Comparison of ENCODE assay signal across 22 cellular contexts in the genomic region with DNA sequence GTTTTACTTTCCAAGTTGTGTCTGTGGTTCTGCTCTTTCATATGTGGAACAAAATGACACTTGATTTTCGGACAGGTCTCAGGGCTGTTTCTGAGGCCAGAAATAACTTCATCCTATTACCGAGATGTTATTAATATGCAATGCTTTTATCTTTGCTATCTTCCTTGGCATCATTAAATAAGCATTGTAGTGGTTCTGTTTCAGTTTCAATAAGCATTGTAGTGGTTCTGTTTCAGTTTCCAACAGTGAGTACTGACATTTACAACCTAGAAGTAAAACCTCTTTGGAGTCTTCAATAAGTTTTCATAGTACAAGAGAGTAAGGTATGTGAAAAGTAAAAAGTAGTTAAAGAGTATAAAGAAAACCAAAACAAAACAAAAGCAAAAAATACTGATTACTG.
DNase-seq lines count a peak whose midpoint lies in the region; ATAC-seq, FAIRE-seq and TF ChIP-seq lines count a peak whose summit lies in the region.
"Had no signal": no experiment of that assay in that cellular context is flagged by ENCODE, and none has a peak within 500 bp of the region (broad histone marks: within the 10 kb centered on the region; RNA-seq: fewer than 3 reads in every experiment).

No MANE protein-coding gene starts in this region.

- 74% methylated on average over 2 of the region's 2 CpGs for WGBS in GM12878 (ENCODE audit: insufficient coverage, insufficient replicate concordance, low lambda C conversion rate, missing lambda C conversion rate)

- no TSS peak for BruUV-seq in GM12878 (replicated peaks; lab: Mats Ljungman, UMichigan)

- H3K36me3 Mint-ChIP-seq in CD14-positive monocyte: no peaks in the 10 kb centered on the region
- no peaks in the 10 kb centered on the region for H3K36me3 Mint-ChIP-seq in activated T-helper 2 cell treated with anti-CD3 and anti-CD28 coated beads, Interferon-gamma antibody, Interleukin-2, Interleukin-4, amounts not matched to agents 10 μg/mL and 5 μg/mL and 100 μg/mL, durations not matched to agents 14 hours and 24 hours and 36 hours (ENCODE audit: low read depth)
- H3K36me3 Mint-ChIP-seq: CD8-positive, alpha-beta memory T cell had no signal

- POLR2A ChIA-PET in GM12878 (lab: Charles Lee): no interaction called here

- SMC1A ChIA-PET in GM12878 (lab: Charles Lee; ENCODE audit: uncharacterized antibody, unreplicated experiment): interaction anchor here (0.6 kb wide), 1 partner anchor 21 kb away, joined by 3 read pairs; no protein-coding TSS in a partner anchor

- no peak for TF ChIP-seq RAD21 in GM12878 (IDR thresholded peaks at IDR 0.05; ENCODE audit: insufficient read depth, low read depth, low read length)

- peaks cover 0 to 3% (median 0%) of the 10 kb centered on the region in 7 donors for H3K9me3 Mint-ChIP-seq in CD14-positive monocyte
- H3K9me3 Mint-ChIP-seq in activated T-helper 2 cell treated with anti-CD3 and anti-CD28 coated beads, Interferon-gamma antibody, Interleukin-2, Interleukin-4, amounts not matched to agents 10 μg/mL and 5 μg/mL and 100 μg/mL, durations not matched to agents 14 hours and 24 hours and 36 hours: no peaks in the 10 kb centered on the region
- H3K9me3 Mint-ChIP-seq: CD4-positive, alpha-beta T cell had no signal

- H3K4me1 Mint-ChIP-seq in CD14-positive monocyte: peaks cover 30% of the 10 kb centered on the region
- H3K4me1 Mint-ChIP-seq in activated T-helper 2 cell treated with anti-CD3 and anti-CD28 coated beads, Interferon-gamma antibody, Interleukin-2, Interleukin-4, amounts not matched to agents 10 μg/mL and 5 μg/mL and 100 μg/mL, durations not matched to agents 14 hours and 24 hours and 36 hours (ENCODE audit: low read depth): no peaks in the 10 kb centered on the region
- H3K4me1 Mint-ChIP-seq: B cell had no signal

- RAD21 ChIA-PET in GM12878 (lab: Charles Lee; ENCODE audit: unreplicated experiment): no interaction called here

- TF ChIP-seq POLR2A in GM12878 (IDR thresholded peaks at IDR 0.05; ENCODE audit: low read depth, low read length): no peak

- CTCF ChIA-PET in GM12878 (lab: Yijun Ruan, JAX): interaction anchor here (0.9 kb wide), 1 partner anchor 250 kb away, joined by 3 read pairs; no protein-coding TSS in a partner anchor

- intact Hi-C loops in CD14-positive monocyte (cut with micrococcal nuclease): no loop called here
- intact Hi-C loops in GM12878 (cut with micrococcal nuclease; ENCODE audit: unreplicated experiment): no loop called here
- intact Hi-C loops in activated T-helper 2 cell treated with anti-CD3 and anti-CD28 coated beads, Interferon-gamma antibody, Interleukin-2, Interleukin-4, amounts not matched to agents 10 μg/mL and 5 μg/mL and 100 μg/mL, durations not matched to agents 14 hours and 24 hours and 36 hours (cut with micrococcal nuclease): no loop called here

- H3K4me2 ChIP-seq in KMS-11: peak overlapping the region; percentile 63
- H3K4me2 ChIP-seq in GM12878 (ENCODE audit: control insufficient read depth, insufficient read depth): no peak overlapping the region
- H3K4me2 ChIP-seq: A549, BLaER1 had no signal

- no peaks in the 10 kb centered on the region for H3K36me3 ChIP-seq in KMS-11 (ENCODE audit: insufficient read depth)
- no peaks in the 10 kb centered on the region for H3K36me3 ChIP-seq in GM12878 (ENCODE audit: control insufficient read depth in 2 of 2, insufficient read depth in 2 of 2, low read length in 1 of 2)
- H3K36me3 ChIP-seq: BLaER1, HAP-1 had no signal

- peak overlapping the region in 1 of 2 donors; percentile 73 for H3K4me3 Mint-ChIP-seq in CD14-positive monocyte
- no peak overlapping the region for H3K4me3 Mint-ChIP-seq in activated T-helper 2 cell treated with anti-CD3 and anti-CD28 coated beads, Interferon-gamma antibody, Interleukin-2, Interleukin-4, amounts not matched to agents 10 μg/mL and 5 μg/mL and 100 μg/mL, durations not matched to agents 14 hours and 24 hours and 36 hours (ENCODE audit: low read depth)
- H3K4me3 Mint-ChIP-seq: B cell; CD4-positive, alpha-beta T cell; CD8-positive, alpha-beta memory T cell; HFFc6 had no signal

- H3K27me3 ChIP-seq in KMS-11 (ENCODE audit: insufficient read depth, low read depth) (no peaks in the 10 kb centered on the region), GM12878 (replicated peaks in 1 of 2; ENCODE audit: control insufficient read depth in 2 of 2, insufficient read depth in 2 of 2, low read length in 1 of 2) (no peaks in the 10 kb centered on the region)
- H3K27me3 ChIP-seq: BLaER1 had no signal

- in situ Hi-C loops in GM12878 (cut with MboI): no loop called here

- H3K27ac Mint-ChIP-seq in CD14-positive monocyte: peak overlapping the region; percentile 66 to 91 (median 82)
- H3K27ac Mint-ChIP-seq in activated T-helper 2 cell treated with anti-CD3 and anti-CD28 coated beads, Interferon-gamma antibody, Interleukin-2, Interleukin-4, amounts not matched to agents 10 μg/mL and 5 μg/mL and 100 μg/mL, durations not matched to agents 14 hours and 24 hours and 36 hours: no peak overlapping the region
- H3K27ac Mint-ChIP-seq: B cell; CD4-positive, alpha-beta T cell; HFFc6 had no signal

- no peaks in the 10 kb centered on the region for H3K79me2 ChIP-seq in KMS-11 (ENCODE audit: insufficient read depth, low read depth)
- no peaks in the 10 kb centered on the region for H3K79me2 ChIP-seq in GM12878 (ENCODE audit: control insufficient read depth, insufficient read depth, low read length)

- H3K9ac ChIP-seq in KMS-11 (peak overlapping the region; percentile 18; the same call in 1 of the 2 replicates), GM12878 (ENCODE audit: control insufficient read depth, insufficient read depth, low read length) (no peak overlapping the region)
- H3K9ac ChIP-seq: BLaER1 had no signal

- TF ChIP-seq EP300 in GM12878 (IDR thresholded peaks at IDR 0.05; ENCODE audit: borderline replicate concordance in 1 of 2, control insufficient read depth in 1 of 2, low read depth in 2 of 2, low read length in 2 of 2): no peak

- TF ChIP-seq CTCF in CD14-positive monocyte (IDR thresholded peaks at IDR 0.05) (no peak), KMS-11 (conservative IDR thresholded peaks at IDR 0.05; ENCODE audit: low read depth, low read length) (no peak), GM12878 (IDR thresholded peaks at IDR 0.05 in 2 of 3, conservative IDR thresholded peaks at IDR 0.05 in 1 of 3; ENCODE audit: control insufficient read depth in 2 of 3, extremely low read depth in 1 of 3, insufficient read depth in 1 of 3, low read depth in 3 of 3, low read length in 3 of 3) (no peak), omental fat pad (IDR thresholded peaks at IDR 0.05) (no peak)

- H3K4me3 ChIP-seq in KMS-11 (IDR thresholded peaks at IDR 0.05; ENCODE audit: insufficient read depth, low read depth, low read length) (no peak overlapping the region), GM12878 (no peak overlapping the region)
- H3K4me3 ChIP-seq: A549, BLaER1, HAP-1 had no signal

- H3K4me1 ChIP-seq in KMS-11 (ENCODE audit: low read depth, poor library complexity, severe bottlenecking) (peaks cover 55% of the 10 kb centered on the region), GM12878 (ENCODE audit: control insufficient read depth, insufficient read depth, low read length) (no peaks in the 10 kb centered on the region)
- H3K4me1 ChIP-seq: A549, BLaER1, HAP-1 had no signal

- H2AFZ ChIP-seq in KMS-11 (ENCODE audit: low read depth) (no peak overlapping the region), GM12878 (ENCODE audit: control insufficient read depth, low read depth, low read length) (no peak overlapping the region)

- H3K27ac ChIP-seq in KMS-11 (peak overlapping the region; percentile 75), GM12878 (ENCODE audit: control insufficient read depth, insufficient read depth) (no peak overlapping the region)
- H3K27ac ChIP-seq: A549, BLaER1, C4-2B had no signal

- H3K9me3 ChIP-seq in GM12878 (replicated peaks; ENCODE audit: control insufficient read depth, insufficient read depth, low read length): no peaks in the 10 kb centered on the region
- H3K9me3 ChIP-seq: A549, BLaER1, HAP-1 had no signal

- H4K20me1 ChIP-seq in KMS-11 (ENCODE audit: insufficient read depth) (no peaks in the 10 kb centered on the region), GM12878 (ENCODE audit: control insufficient read depth, insufficient read depth) (no peaks in the 10 kb centered on the region)
- H4K20me1 ChIP-seq: BLaER1 had no signal

- no peaks in the 10 kb centered on the region for H3K27me3 Mint-ChIP-seq in CD14-positive monocyte (ENCODE audit: low read depth in 3 of 3)
- no peaks in the 10 kb centered on the region for H3K27me3 Mint-ChIP-seq in activated T-helper 2 cell treated with anti-CD3 and anti-CD28 coated beads, Interferon-gamma antibody, Interleukin-2, Interleukin-4, amounts not matched to agents 10 μg/mL and 5 μg/mL and 100 μg/mL, durations not matched to agents 14 hours and 24 hours and 36 hours (ENCODE audit: low read depth)
- H3K27me3 Mint-ChIP-seq: B cell; CD4-positive, alpha-beta T cell; CD8-positive, alpha-beta memory T cell had no signal

- no peak for DNase-seq in CD14-positive monocyte (ENCODE audit: low spot score)
- DNase-seq in GM12878 (ENCODE audit: low read depth, low spot score): no peak
- DNase-seq in omental fat pad (ENCODE audit: low spot score): no peak
- DNase-seq in activated T-helper 2 cell treated with anti-CD3 and anti-CD28 coated beads, Interferon-gamma antibody, Interleukin-2, Interleukin-4, amounts not matched to agents 10 μg/mL and 5 μg/mL and 100 μg/mL, durations not matched to agents 14 hours and 24 hours and 36 hours (ENCODE audit: low spot score): no peak
- no peak for DNase-seq in COR-L47 (lab: John Stamatoyannopoulos, UW)
- DNase-seq: 8988T; Calu3; CD4-positive, alpha-beta T cell; CD8-positive, alpha-beta memory T cell; DMS53; DMS79 treated with DMSO at 0.1 percent for 48 hours; GF-D8; GOT3; HFFc6 had no signal

- no peak for FAIRE-seq in GM12878 (lab: Jason Lieb, UNC)
- FAIRE-seq: A549, GM12892, H54 had no signal

- peak; percentile 65 for ATAC-seq in GM12878
- no peak for ATAC-seq in omental fat pad (ENCODE audit: low FRiP score)
- ATAC-seq: A549 had no signal

TF ChIP-seq in GM12878, 131 proteins besides CTCF, POLR2A, EP300 and RAD21:
- TF ChIP-seq ASH2L (IDR thresholded peaks at IDR 0.05; ENCODE audit: borderline replicate concordance, low read depth) (no peak), MEF2B (IDR thresholded peaks at IDR 0.05; ENCODE audit: partially characterized antibody, poor library complexity, severe bottlenecking) (peak; percentile 32)
